ENCODE assay signal across 1 cellular context in genomic region chr3:53286727-53287412, GRCh38.
TF ChIP-seq lines count a peak whose summit lies in the region.

No MANE protein-coding gene starts in this region.

TF ChIP-seq in HepG2, 621 proteins besides CTCF, POLR2A, EP300 and RAD21 (continued from another document):
- TF ChIP-seq ARID3A (IDR thresholded peaks at IDR 0.05; ENCODE audit: low read depth, low read length) (no peak), JUN (CRISPR knock-in tag; IDR thresholded peaks at IDR 0.05) (no peak), ZNF883 (CRISPR knock-in tag; IDR thresholded peaks at IDR 0.05; ENCODE audit: not compliant biosample characterization) (no peak), ZSCAN20 (CRISPR knock-in tag; IDR thresholded peaks at IDR 0.05; ENCODE audit: borderline replicate concordance) (no peak)
